Comparison of ENCODE assay signal across 21 cellular contexts in genomic region chr12:132309162-132310086, GRCh38. TPM values are rescaled to one million over a fixed set of nuclear protein-coding genes. Genes with fewer than 3 reads are reported as not detected.
DNase-seq lines count a peak whose midpoint lies in the region; ATAC-seq, FAIRE-seq and TF ChIP-seq lines count a peak whose summit lies in the region.
"Had no signal": no experiment of that assay in that cellular context is flagged by ENCODE, and none has a peak within 500 bp of the region (broad histone marks: within the 10 kb centered on the region; RNA-seq: fewer than 3 reads in every experiment).

No MANE protein-coding gene starts in this region.

- peak; percentile 55 for DNase-seq in Right ventricle myocardium inferior (ENCODE audit: missing footprints)
- DNase-seq in cardiac septum (ENCODE audit: low spot score): no peak
- DNase-seq in HepG2 (ENCODE audit: low spot score): no peak
- peak; percentile 2 to 36 for DNase-seq in psoas muscle
- no peak for DNase-seq in DMS53 (lab: John Stamatoyannopoulos, UW)
- DNase-seq in NCI-H226: no peak
- DNase-seq: 8988T, EL, H9, NCI-H1105, NCI-H146, NCI-H2029, NCI-H2227 treated with DMSO at 0.1 percent for 48 hours, NCI-H510A treated with DMSO at 0.1 percent for 48 hours, NCI-H748 treated with DMSO at 0.1 percent for 48 hours, PC-9, RPMI8226 had no signal

- H3K27me3 ChIP-seq in HepG2 (ENCODE audit: control insufficient read depth in 1 of 2, insufficient read depth in 2 of 2, low read length in 2 of 2) (peaks cover 5 to 55% of the 10 kb centered on the region in 2 experiments; a peak in 4 of 5 replicates), psoas muscle (ENCODE audit: insufficient read depth in 3 of 3, low read length in 2 of 3) (peaks cover 0 to 10% (median 2%) of the 10 kb centered on the region in 3 donors)

- FAIRE-seq in HepG2 (lab: Jason Lieb, UNC): no peak
- FAIRE-seq: D721Med had no signal

- H2AFZ ChIP-seq in HepG2 (ENCODE audit: low read length): no peak overlapping the region
- H2AFZ ChIP-seq: PC-9 had no signal

- CTCF ChIA-PET in HEK293 (lab: Yijun Ruan, JAX) (no interaction called here), HepG2 (lab: Yijun Ruan, JAX; ENCODE audit: low intra/inter-chr PET ratio, low total read pairs) (no interaction called here)

- intact Hi-C loops in Right ventricle myocardium inferior (cut with DNase I): no loop called here
- intact Hi-C loops in cardiac septum (cut with DNase I): no loop called here
- intact Hi-C loops in HepG2 (cut with micrococcal nuclease; ENCODE audit: unreplicated experiment): no loop called here
- intact Hi-C loops in psoas muscle (cut with DNase I): no loop called here

- H3K9ac ChIP-seq in HepG2 (ENCODE audit: insufficient read depth, low read depth, low read length): no peak overlapping the region

- in situ Hi-C loops in HepG2 (cut with HindIII; ENCODE audit: extremely low pct_ligation_motif_present, low pct_unique_long_range_greater_than_20kb): no loop called here

- no peak for TF ChIP-seq POLR2A in HepG2 (IDR thresholded peaks at IDR 0.05; ENCODE audit: insufficient read depth in 1 of 2, low read depth in 2 of 2, low read length in 2 of 2)

- TF ChIP-seq EP300 in HepG2 (IDR thresholded peaks at IDR 0.05; ENCODE audit: low read depth in 2 of 2, low read length in 2 of 2): no peak
- TF ChIP-seq EP300 in HepG2 (CRISPR knock-in tag; IDR thresholded peaks at IDR 0.05; ENCODE audit: borderline replicate concordance): no peak

- no peak for ATAC-seq in Right ventricle myocardium inferior
- peak; percentile 32; the same call in 2 of the 3 replicates for ATAC-seq in HepG2
- ATAC-seq in psoas muscle: no peak
- ATAC-seq in HG02678 (IDR thresholded peaks at IDR 0.05; ENCODE audit: unreplicated experiment): no peak

- POLR2A ChIA-PET in HEK293 (lab: Yijun Ruan, JAX) (no interaction called here), HepG2 (lab: Yijun Ruan, JAX) (no interaction called here)

- H3K27ac ChIP-seq in HEK293 (ENCODE audit: extremely low read depth, low read depth, low read length) (no peak overlapping the region), HepG2 (ENCODE audit: extremely low read length, insufficient read depth, low read length) (no peak overlapping the region), psoas muscle (no peak overlapping the region)
- H3K27ac ChIP-seq: C4-2B, PC-9 had no signal

- no peak overlapping the region for H3K4me2 ChIP-seq in HepG2 (ENCODE audit: low read depth, low read length)
- H3K4me2 ChIP-seq: PC-9 had no signal

- no TSS peak for BruUV-seq in HepG2 (replicated peaks; lab: Mats Ljungman, UMichigan)

- no peaks in the 10 kb centered on the region for H4K20me1 ChIP-seq in HepG2 (ENCODE audit: insufficient read depth, low read length)

- TF ChIP-seq RAD21 in HepG2 (CRISPR knock-in tag; IDR thresholded peaks at IDR 0.05): no peak

- H3K9me3 ChIP-seq in HEK293 (ENCODE audit: control insufficient read depth, insufficient read depth, low read depth, low read length) (no peaks in the 10 kb centered on the region), HepG2 (ENCODE audit: low read length) (peaks cover 10% of the 10 kb centered on the region; the same call in 1 of the 2 replicates), psoas muscle (peaks cover 15% of the 10 kb centered on the region)

- no peak overlapping the region for H3K4me3 ChIP-seq in HEK293 (ENCODE audit: low read depth, low read length)
- H3K4me3 ChIP-seq in HepG2 (replicated peaks in 1 of 3; ENCODE audit: insufficient read depth in 1 of 3, low read depth in 2 of 3, low read length in 3 of 3): no peak overlapping the region
- no peak overlapping the region for H3K4me3 ChIP-seq in psoas muscle
- H3K4me3 ChIP-seq: PC-9 had no signal

- TF ChIP-seq CTCF in HEK293 (tag by site-specific recombination; IDR thresholded peaks at IDR 0.05) (no peak), HepG2 (CRISPR knock-in tag; IDR thresholded peaks at IDR 0.05) (no peak), psoas muscle (IDR thresholded peaks at IDR 0.05) (no peak)

- H3K4me1 ChIP-seq in HEK293 (ENCODE audit: control insufficient read depth, insufficient read depth, low read length) (no peaks in the 10 kb centered on the region), HepG2 (ENCODE audit: insufficient read depth, low read length) (no peaks in the 10 kb centered on the region), psoas muscle (no peaks in the 10 kb centered on the region)

- 28% methylated on average over 18 of the region's 34 CpGs for WGBS in HepG2 (ENCODE audit: low lambda C conversion rate)
- WGBS in psoas muscle, 3 donors: 77 to 78% (median 77%) methylated on average over 34 of the region's 34 CpGs

- no peaks in the 10 kb centered on the region for H3K79me2 ChIP-seq in HepG2 (ENCODE audit: insufficient read depth, low read length)

- no peaks in the 10 kb centered on the region for H3K36me3 ChIP-seq in HEK293 (ENCODE audit: control insufficient read depth in 2 of 2, insufficient read depth in 1 of 2, low read length in 2 of 2)
- H3K36me3 ChIP-seq in HepG2 (replicated peaks in 1 of 2; ENCODE audit: control insufficient read depth in 1 of 2, insufficient read depth in 2 of 2, low read length in 2 of 2): no peaks in the 10 kb centered on the region
- no peaks in the 10 kb centered on the region for H3K36me3 ChIP-seq in psoas muscle (ENCODE audit: insufficient read depth in 1 of 2, low read depth in 1 of 2)

TF ChIP-seq in HEK293, 187 proteins besides CTCF, POLR2A, EP300 and RAD21:
- TF ChIP-seq ZFHX2 (tag by site-specific recombination; conservative IDR thresholded peaks at IDR 0.05): no peak
- peak; percentile 51; the same call in 1 of the 2 replicates for TF ChIP-seq ZNF548 (tag by site-specific recombination; IDR thresholded peaks at IDR 0.05)
- no peak for TF ChIP-seq ZNF157 (tag by site-specific recombination; IDR thresholded peaks at IDR 0.05)
- 0 out of 2 replicates have a peak, but pooled peaks have one; percentile 4 for TF ChIP-seq EGR2 (tag by site-specific recombination; IDR thresholded peaks at IDR 0.05; ENCODE audit: low read depth)
- TF ChIP-seq SP2 (tag by site-specific recombination; IDR thresholded peaks at IDR 0.05): no peak
TF ChIP-seq in HEK293: peak in this region for 2.

TF ChIP-seq in HepG2, 621 proteins besides CTCF, POLR2A, EP300 and RAD21:
- 0 out of 2 replicates have a peak, but pooled peaks have one; percentile 14 for TF ChIP-seq ATF7 (IDR thresholded peaks at IDR 0.05)
- TF ChIP-seq ATF7 (CRISPR knock-in tag; IDR thresholded peaks at IDR 0.05): no peak
- TF ChIP-seq THYN1 (CRISPR knock-in tag; IDR thresholded peaks at IDR 0.05; ENCODE audit: borderline replicate concordance, low read depth): no peak

RNA-seq across cellular contexts. Expression of gene GALNT9, which starts 20.0 kb away (rescaled TPM):
- not detected for total RNA-seq in Right ventricle myocardium inferior
- total RNA-seq in cardiac septum: not detected
- total RNA-seq in HepG2 (2016; rRNA removed; fragmentation: Illumina TruSeq; extraction: Trizol): 0.04 TPM in 1 of 2 replicates, not detected in the other
- total RNA-seq in HepG2 (2016; cell fraction: cytosol; rRNA removed; fragmentation: Illumina TruSeq; extraction: Trizol; ENCODE audit: low read depth): not detected in 2 replicates
- not detected in 2 replicates for total RNA-seq in HepG2 (2016; cell fraction: insoluble cytoplasmic fraction; rRNA removed; fragmentation: Illumina TruSeq; extraction: Trizol)
- total RNA-seq in HepG2 (2016; cell fraction: membrane; rRNA removed; fragmentation: Illumina TruSeq; extraction: Trizol): 0.09 TPM in 1 of 2 replicates, not detected in the other
- not detected in 2 replicates for total RNA-seq in HepG2 (2016; cell fraction: nucleus; rRNA removed; fragmentation: Illumina TruSeq; extraction: Trizol)
- polyA plus RNA-seq in HepG2 (2011; rRNA removed): not detected in 2 replicates
- not detected in 2 replicates for polyA plus RNA-seq in HepG2 (2011; cell fraction: cytosol; rRNA removed)
- polyA plus RNA-seq in HepG2 (2011; cell fraction: nucleus; rRNA removed): not detected in 2 replicates
- polyA plus RNA-seq in HepG2 (2012): not detected in 2 replicates
- polyA plus RNA-seq in HepG2 (2016; cell fraction: cytosol; fragmentation: Illumina TruSeq; extraction: Trizol; ENCODE audit: low read depth): not detected in 2 replicates
- not detected in 2 replicates for polyA plus RNA-seq in HepG2 (2016; cell fraction: insoluble cytoplasmic fraction; fragmentation: Illumina TruSeq; extraction: Trizol; ENCODE audit: low read depth)
- not detected in 2 replicates for polyA plus RNA-seq in HepG2 (2016; cell fraction: membrane; fragmentation: Illumina TruSeq; extraction: Trizol; ENCODE audit: low read depth)
- not detected in 2 replicates for polyA plus RNA-seq in HepG2 (2016; cell fraction: nucleus; fragmentation: Illumina TruSeq; extraction: Trizol; ENCODE audit: insufficient read depth, low read depth)
- polyA minus RNA-seq in HepG2 (2011; rRNA and poly(A)+ RNA removed; ENCODE audit: low replicate concordance): 10.1 TPM in 1 of 2 replicates, not detected in the other
- not detected in 2 replicates for polyA minus RNA-seq in HepG2 (2011; cell fraction: cytosol; rRNA and poly(A)+ RNA removed)
- polyA minus RNA-seq in HepG2 (2011; cell fraction: nucleus; rRNA and poly(A)+ RNA removed): not detected in 2 replicates
- total RNA-seq in psoas muscle: not detected
- under 1 TPM; 0.01 to 0.21 (median 0.08) TPM for polyA plus RNA-seq in psoas muscle

Comparison
In these comparisons a context has a peak if more than half of its experiments do, and no peak if none do; other contexts are left out.
1. DNase-seq: peak in Right ventricle myocardium inferior (single experiment) and psoas muscle (2 of 2); none in cardiac septum (single experiment), HepG2 (single experiment), DMS53 (single experiment) and NCI-H226 (single experiment).